Comparison of ENCODE assay signal across 8 cellular contexts in genomic region chr11:64164392-64165312, GRCh38. TPM values are rescaled to one million over a fixed set of nuclear protein-coding genes. Genes with fewer than 3 reads are reported as not detected.
DNase-seq lines count a peak whose midpoint lies in the region; ATAC-seq, FAIRE-seq and TF ChIP-seq lines count a peak whose summit lies in the region.

No MANE protein-coding gene starts in this region.

- intact Hi-C loops in Panc1 (cut with micrococcal nuclease; ENCODE audit: unreplicated experiment) (no loop called here), pancreas (cut with DNase I) (no loop called here)

- CTCF ChIA-PET in Panc1 (lab: Charles Lee) = interaction anchor here (0.5 to 0.7 kb wide), 2 partner anchors 76 to 348 kb away, joined by 3 to 4 read pairs; partner anchors contain the start of gene FKBP2

- TF ChIP-seq CTCF in Panc1 (IDR thresholded peaks at IDR 0.05) (no peak), epithelial cell of proximal tubule (conservative IDR thresholded peaks at IDR 0.05; ENCODE audit: low read depth, low read length) (no peak), pancreas (IDR thresholded peaks at IDR 0.05) (no peak)

- in situ Hi-C loops in Panc1 (cut with HindIII; ENCODE audit: low pct_unique_long_range_greater_than_20kb, low sequenced_read_pairs) = no loop called here

- H3K9me3 ChIP-seq in Panc1 (ENCODE audit: control insufficient read depth, insufficient read depth, low read depth, low read length) = no peaks in the 10 kb centered on the region
- H3K9me3 ChIP-seq in pancreas = no peaks in the 10 kb centered on the region

- TSS peak; percentile 58 for BruUV-seq in Panc1 (replicated peaks; lab: Mats Ljungman, UMichigan)

- FAIRE-seq in pancreas (lab: Jason Lieb, UNC) = no peak

- DNase-seq in DMS53 (lab: John Stamatoyannopoulos, UW) = peak; percentile 62
- no peak for DNase-seq in DMS53 treated with DMSO at 0.1 percent for 48 hours (lab: John Stamatoyannopoulos, UW; ENCODE audit: unreplicated experiment)
- no peak for DNase-seq in Panc1 (ENCODE audit: low read depth, low spot score)
- no peak for DNase-seq in epithelial cell of proximal tubule (ENCODE audit: low read depth)
- DNase-seq in pancreas = peak in 4 of 6 donors; percentile 59 to 82 (median 64)
- DNase-seq in iPS-NIHi7 (ENCODE audit: extremely low spot score) = no peak
- no peak for DNase-seq in COR-L47 (lab: John Stamatoyannopoulos, UW)

- 20 to 34% methylated on average over 20 of the region's 20 CpGs for WGBS in pancreas, 2 donors

- H3K27me3 ChIP-seq in Panc1 (ENCODE audit: control insufficient read depth, insufficient read depth, low read length) (no peaks in the 10 kb centered on the region), pancreas (no peaks in the 10 kb centered on the region)

- H3K27ac ChIP-seq in Panc1 (ENCODE audit: low read length) (peak overlapping the region; percentile 80), pancreas (peak overlapping the region in 2 of 4 donors; percentile 92 to 97)

- H3K36me3 ChIP-seq in Panc1 (ENCODE audit: control insufficient read depth, insufficient read depth, low read length) (no peaks in the 10 kb centered on the region), pancreas (no peaks in the 10 kb centered on the region)

- H3K4me1 ChIP-seq in Panc1 (ENCODE audit: control insufficient read depth, insufficient read depth, low read length) (peaks cover 11% of the 10 kb centered on the region), pancreas (no peaks in the 10 kb centered on the region)

- ATAC-seq in Panc1 (peak; percentile 37), pancreas (peak; percentile 10 to 31 (median 18)), HG02571 (IDR thresholded peaks at IDR 0.05; ENCODE audit: unreplicated experiment) (no peak)

- POLR2A ChIA-PET in Panc1 (lab: Charles Lee) = no interaction called here

- H3K4me3 ChIP-seq in Panc1 (ENCODE audit: low read depth in 2 of 2, low read length in 2 of 2) (peak overlapping the region; percentile 61 to 74), epithelial cell of proximal tubule (ENCODE audit: low read depth, low read length) (peak overlapping the region; percentile 74), pancreas (peak overlapping the region; percentile 49 to 80 (median 72))

RNA-seq across cellular contexts. Expression of gene MACROD1, which starts 1.3 kb away (rescaled TPM):
- total RNA-seq in Panc1 (2021; ENCODE audit: unreplicated experiment) (16.8 TPM), epithelial cell of proximal tubule (18.7 and 27.8 TPM in 2 replicates), pancreas (10 to 100 TPM; 26.0 to 37.8 (median 30.3) TPM)
- polyA plus RNA-seq in Panc1 (2012; ENCODE audit: insufficient read length) = 40.6 TPM
- 100 to 1,000 TPM in 1 of 2 donors, 10 to 100 TPM in 1; 85.1 to 126 TPM for polyA plus RNA-seq in pancreas

RNA-seq across cellular contexts. Expression of gene STIP1, which starts 21.3 kb away (rescaled TPM):
- total RNA-seq in Panc1 (2021; ENCODE audit: unreplicated experiment) (344 TPM), epithelial cell of proximal tubule (275 and 315 TPM in 2 replicates), pancreas (10 to 100 TPM; 23.7 to 73.0 (median 39.3) TPM)
- 434 TPM for polyA plus RNA-seq in Panc1 (2012; ENCODE audit: insufficient read length)
- 10 to 100 TPM; 34.2 to 37.6 TPM for polyA plus RNA-seq in pancreas

RNA-seq across cellular contexts. Expression of gene FERMT3, which starts 41.9 kb away (rescaled TPM):
- total RNA-seq in Panc1 (2021; ENCODE audit: unreplicated experiment) (2.9 TPM), epithelial cell of proximal tubule (0.29 and 2.8 TPM in 2 replicates), pancreas (10 to 100 TPM in 2 of 6 donors, 1 to 10 TPM in 4; 1.9 to 16.3 (median 6.3) TPM)
- polyA plus RNA-seq in Panc1 (2012; ENCODE audit: insufficient read length) = 2.1 TPM
- polyA plus RNA-seq in pancreas = 10 to 100 TPM in 1 of 2 donors, 1 to 10 TPM in 1; 9.7 to 12.6 TPM

Comparison
In these comparisons a context has a peak if more than half of its experiments do, and no peak if none do; other contexts are left out.
1. DNase-seq: peak in DMS53 (single experiment) and pancreas (4 of 6); none in DMS53 treated with DMSO at 0.1 percent for 48 hours (single experiment), Panc1 (single experiment), epithelial cell of proximal tubule (single experiment), iPS-NIHi7 (single experiment) and COR-L47 (single experiment).
2. Peak in every context shown above with its lines, with median percentiles within 50 percentile points of each other: H3K4me3 ChIP-seq.